ENCODE assay signal across 15 cellular contexts in genomic region chr9:124574534-124574933, GRCh38.
DNase-seq lines count a peak whose midpoint lies in the region; ATAC-seq and TF ChIP-seq lines count a peak whose summit lies in the region.
"Had no signal": no experiment of that assay in that cellular context is flagged by ENCODE, and none has a peak within 500 bp of the region (broad histone marks: within the 10 kb centered on the region; RNA-seq: fewer than 3 reads in every experiment).

No MANE protein-coding gene starts in this region.

- no peak overlapping the region for H3K4me3 ChIP-seq in mesenchymal stem cell (ENCODE audit: insufficient read depth in 1 of 2, low read depth in 1 of 2, low read length in 2 of 2)
- no peak overlapping the region for H3K4me3 ChIP-seq in lower lobe of right lung
- H3K4me3 ChIP-seq in OCI-LY7 (ENCODE audit: low read depth, low read length, poor library complexity, severe bottlenecking), result no peak overlapping the region

- no peak overlapping the region for H2AK5ac ChIP-seq in mesenchymal stem cell (ENCODE audit: low read length, severe bottlenecking)

- H3K4me1 ChIP-seq in mesenchymal stem cell (ENCODE audit: control insufficient read depth, insufficient read depth, low read depth, low read length), result peaks cover 4% of the 10 kb centered on the region
- H3K4me1 ChIP-seq in lower lobe of right lung, result no peaks in the 10 kb centered on the region
- H3K4me1 ChIP-seq in OCI-LY7 (ENCODE audit: insufficient read depth, low read length, poor library complexity, severe bottlenecking), result peaks cover 8% of the 10 kb centered on the region
- H3K4me1 ChIP-seq: BE2C had no signal

- 0 out of 2 replicates have a peak, but pooled peaks cover 8% of the 10 kb centered on the region for H4K20me1 ChIP-seq in OCI-LY7 (ENCODE audit: insufficient read depth, low read length)

- H3K4me2 ChIP-seq in mesenchymal stem cell (ENCODE audit: low read length, poor library complexity, severe bottlenecking) (no peak overlapping the region), OCI-LY7 (ENCODE audit: low read length) (no peak overlapping the region)

- no peak overlapping the region for H2BK5ac ChIP-seq in mesenchymal stem cell (ENCODE audit: low read depth, low read length, poor library complexity, severe bottlenecking)

- H2BK15ac ChIP-seq in mesenchymal stem cell (ENCODE audit: low read depth, poor library complexity, severe bottlenecking), result no peak overlapping the region

- H3K4me1 Mint-ChIP-seq in HFFc6 (ENCODE audit: low read depth) (peaks cover 28% of the 10 kb centered on the region), WTC11 (peaks cover 56% of the 10 kb centered on the region)
- H3K4me1 Mint-ChIP-seq: CD4-positive, alpha-beta memory T cell had no signal

- no peaks in the 10 kb centered on the region for H3K9me3 Mint-ChIP-seq in HFFc6
- peaks cover 4% of the 10 kb centered on the region for H3K9me3 Mint-ChIP-seq in WTC11
- H3K9me3 Mint-ChIP-seq: CD4-positive, alpha-beta memory T cell had no signal

- H2AFZ ChIP-seq in mesenchymal stem cell (ENCODE audit: low read depth, low read length) (no peak overlapping the region), OCI-LY7 (ENCODE audit: low read length) (no peak overlapping the region)

- intact Hi-C loops in lower lobe of right lung (cut with DNase I), result no loop called here
- intact Hi-C loops in OCI-LY7 (cut with micrococcal nuclease; ENCODE audit: unreplicated experiment), result no loop called here

- H4K91ac ChIP-seq in mesenchymal stem cell (ENCODE audit: low read length), result no peak overlapping the region

- H3K79me1 ChIP-seq in mesenchymal stem cell (replicated peaks; ENCODE audit: low read length, poor library complexity, severe bottlenecking), result no peaks in the 10 kb centered on the region

- no peaks in the 10 kb centered on the region for H3K36me3 Mint-ChIP-seq in HFFc6 (ENCODE audit: low read depth)
- peaks cover 3% of the 10 kb centered on the region for H3K36me3 Mint-ChIP-seq in WTC11
- H3K36me3 Mint-ChIP-seq: CD4-positive, alpha-beta memory T cell had no signal

- H3K18ac ChIP-seq in mesenchymal stem cell (ENCODE audit: low read depth in 1 of 2, low read length in 2 of 2), result no peak overlapping the region

- POLR2A ChIA-PET in WTC11 (lab: Charles Lee) (no interaction called here), OCI-LY7 (lab: Charles Lee) (interaction anchor here (0.9 to 1.2 kb wide), 2 partner anchors 12 to 50 kb away, joined by 3 read pairs; no protein-coding TSS in a partner anchor)

- H3K4me3 Mint-ChIP-seq in HFFc6 (peak overlapping the region; percentile 11; the same call in 1 of the 2 replicates), WTC11 (no peak overlapping the region)
- H3K4me3 Mint-ChIP-seq: CD4-positive, alpha-beta memory T cell had no signal

- H3K79me2 ChIP-seq in OCI-LY7 (ENCODE audit: insufficient read depth, low read depth, low read length), result no peaks in the 10 kb centered on the region

- H3K36me3 ChIP-seq in mesenchymal stem cell (ENCODE audit: control insufficient read depth in 1 of 2, insufficient read depth in 2 of 2, low read depth in 1 of 2, low read length in 2 of 2) (no peaks in the 10 kb centered on the region), lower lobe of right lung (no peaks in the 10 kb centered on the region), OCI-LY7 (ENCODE audit: insufficient read depth, low read length) (no peaks in the 10 kb centered on the region; the same call in 1 of the 2 replicates)
- H3K36me3 ChIP-seq: BE2C had no signal

- H3K9me2 ChIP-seq in OCI-LY7 (ENCODE audit: insufficient read depth, low read length), result no peaks in the 10 kb centered on the region

- no peak overlapping the region for H2BK120ac ChIP-seq in mesenchymal stem cell (ENCODE audit: low read depth, low read length)

- no peak overlapping the region for H3K4ac ChIP-seq in mesenchymal stem cell (ENCODE audit: low read depth in 1 of 2, low read length in 2 of 2)

- H3K27ac ChIP-seq in mesenchymal stem cell (ENCODE audit: low read length, poor library complexity, severe bottlenecking) (peak overlapping the region; percentile 40), lower lobe of right lung (no peak overlapping the region), OCI-LY7 (ENCODE audit: low read depth, low read length, poor library complexity, severe bottlenecking) (no peak overlapping the region)
- H3K27ac ChIP-seq: HL-60 had no signal

- no peak overlapping the region for H4K8ac ChIP-seq in mesenchymal stem cell (ENCODE audit: low read length)

- no peak overlapping the region for H2BK12ac ChIP-seq in mesenchymal stem cell (ENCODE audit: low read length in 2 of 2)

- no peak overlapping the region for H3K9ac ChIP-seq in mesenchymal stem cell (ENCODE audit: low read length)

- H3K27me3 ChIP-seq in mesenchymal stem cell (ENCODE audit: control insufficient read depth in 1 of 2, insufficient read depth in 1 of 2, low read length in 2 of 2) (no peaks in the 10 kb centered on the region), lower lobe of right lung (ENCODE audit: low read depth) (no peaks in the 10 kb centered on the region)
- H3K27me3 ChIP-seq: BE2C had no signal

- TF ChIP-seq CTCF in HFFc6 (IDR thresholded peaks at IDR 0.05) (no peak), WTC11 (IDR thresholded peaks at IDR 0.05) (no peak), lower lobe of right lung (IDR thresholded peaks at IDR 0.05) (no peak), OCI-LY7 (conservative IDR thresholded peaks at IDR 0.05; ENCODE audit: low read length) (no peak)

- 17% methylated on average over 1 of the region's 3 CpGs for WGBS in mesenchymal stem cell

- BruUV-seq in OCI-LY7 (replicated peaks; lab: Mats Ljungman, UMichigan), result no TSS peak

- DNase-seq in HFFc6 (no peak), WTC11 (ENCODE audit: low spot score) (no peak), mesenchymal stem cell (no peak), HPDE6-E6E7 (ENCODE audit: extremely low spot score) (no peak), lower lobe of right lung (no peak), OCI-LY7 (ENCODE audit: low spot score) (no peak), dermis blood vessel endothelial cell (no peak)
- DNase-seq: BE2C; Calu3; CD4-positive, alpha-beta memory T cell; DMS79; NCI-H187; NCI-H524 treated with DMSO at 0.1 percent for 48 hours; SHP77 had no signal

- no peak overlapping the region for H3K23ac ChIP-seq in mesenchymal stem cell (ENCODE audit: low read length in 2 of 2)

- H3K27me3 Mint-ChIP-seq in HFFc6 (ENCODE audit: insufficient read depth) (no peaks in the 10 kb centered on the region), WTC11 (ENCODE audit: low read depth) (no peaks in the 10 kb centered on the region)

- H3K27ac Mint-ChIP-seq in HFFc6, result peak overlapping the region; percentile 82
- peak overlapping the region; percentile 42; the same call in 1 of the 2 replicates for H3K27ac Mint-ChIP-seq in WTC11
- H3K27ac Mint-ChIP-seq: CD4-positive, alpha-beta memory T cell had no signal

- H3K9me3 ChIP-seq in mesenchymal stem cell (ENCODE audit: control insufficient read depth, low read length) (no peaks in the 10 kb centered on the region), lower lobe of right lung (no peaks in the 10 kb centered on the region), OCI-LY7 (ENCODE audit: low read length) (0 out of 2 replicates have a peak, but pooled peaks cover 1% of the 10 kb centered on the region)
- H3K9me3 ChIP-seq: BE2C had no signal

- CTCF ChIA-PET in WTC11 (lab: Charles Lee) (interaction anchor here (0.8 to 2.6 kb wide), 5 partner anchors 9 to 197 kb away, joined by 3 to 13 read pairs (median 3); partner anchors contain the start of gene NR6A1), OCI-LY7 (lab: Charles Lee; ENCODE audit: unreplicated experiment) (no interaction called here)

- H3K14ac ChIP-seq in mesenchymal stem cell (ENCODE audit: low read length in 2 of 2), result no peak overlapping the region

- ATAC-seq in WTC11 (no peak), lower lobe of right lung (no peak)

TF ChIP-seq in WTC11, 78 proteins besides CTCF, POLR2A, EP300 and RAD21 (continues in another document):
- TF ChIP-seq IRF1 (CRISPR knock-in tag; IDR thresholded peaks at IDR 0.05), result no peak
- TF ChIP-seq ELF4 (CRISPR knock-in tag; IDR thresholded peaks at IDR 0.05; ENCODE audit: low read depth), result no peak
- TF ChIP-seq MXD4 (CRISPR knock-in tag; IDR thresholded peaks at IDR 0.05; ENCODE audit: borderline replicate concordance), result no peak
- no peak for TF ChIP-seq AFF4 (CRISPR knock-in tag; IDR thresholded peaks at IDR 0.05; ENCODE audit: borderline replicate concordance)
- no peak for TF ChIP-seq NFE2L1 (CRISPR knock-in tag; IDR thresholded peaks at IDR 0.05)
- TF ChIP-seq IRF2 (CRISPR knock-in tag; IDR thresholded peaks at IDR 0.05; ENCODE audit: borderline replicate concordance, low read depth), result no peak
